Comparison of ENCODE assay signal across 8 cellular contexts in the genomic region with DNA sequence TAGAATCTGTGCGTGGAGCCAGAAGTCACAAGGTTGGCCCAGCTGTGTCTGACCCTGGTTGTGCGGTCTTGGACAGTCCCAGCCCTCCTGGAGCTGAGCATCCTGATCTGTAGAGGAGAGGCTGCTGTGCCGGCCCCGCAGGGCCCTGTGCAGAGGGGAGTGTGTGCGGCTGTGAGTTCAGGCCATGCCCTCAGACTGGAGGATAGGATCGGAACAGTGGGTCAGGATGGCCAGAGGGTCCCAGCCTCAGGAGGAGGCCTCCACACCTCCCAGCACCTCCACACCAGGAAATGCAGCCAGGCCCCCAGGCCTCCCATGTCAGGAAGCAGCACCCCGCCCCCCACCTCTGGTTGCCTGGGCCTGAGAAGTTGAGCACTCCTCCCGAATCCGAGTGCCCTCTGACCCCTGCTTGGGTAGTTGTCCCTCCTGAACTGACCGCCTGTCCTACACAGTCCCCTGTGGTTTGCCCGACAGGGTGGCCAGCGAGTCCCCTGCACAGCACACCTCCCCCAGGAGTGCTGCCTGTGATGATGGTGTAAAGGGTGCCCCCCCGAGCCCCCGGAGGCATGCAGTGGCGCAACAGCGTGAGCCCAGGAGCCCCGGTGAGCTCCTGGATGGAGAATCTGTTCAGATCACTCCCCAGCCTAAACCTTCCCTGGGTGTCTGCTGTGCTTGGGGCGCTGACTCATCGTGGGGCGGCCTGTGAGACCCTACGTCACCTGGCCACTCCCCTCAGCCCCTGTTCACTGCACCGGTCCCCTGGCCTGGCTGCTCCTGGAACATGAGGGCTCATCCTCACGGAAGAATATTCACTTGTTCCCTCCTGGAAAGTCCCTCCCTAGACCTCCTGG.
DNase-seq lines count a peak whose midpoint lies in the region; FAIRE-seq and TF ChIP-seq lines count a peak whose summit lies in the region.

No MANE protein-coding gene starts in this region.

- TF ChIP-seq POLR2A in GM12892 (IDR thresholded peaks at IDR 0.05; ENCODE audit: low read depth, low read length), result no peak

- TF ChIP-seq CTCF in endothelial cell (IDR thresholded peaks at IDR 0.05; ENCODE audit: unreplicated experiment) (no peak), osteoblast (IDR thresholded peaks at IDR 0.05; ENCODE audit: extremely low read depth, low read depth, low read length) (no peak)

- peak overlapping the region; percentile 19 for H3K4me2 ChIP-seq in osteoblast (ENCODE audit: insufficient read depth, low read length)

- DNase-seq in H7 (peak; percentile 83), T-helper 22 cell (ENCODE audit: low read depth) (peak; percentile 43), endothelial cell (ENCODE audit: low spot score) (no peak), osteoblast (ENCODE audit: insufficient read length, low spot score, missing footprints) (peak; percentile 92), NCI-H2107 (lab: John Stamatoyannopoulos, UW) (no peak), head of caudate nucleus (no peak), GM12892 (ENCODE audit: insufficient read length) (no peak)
- DNase-seq in activated CD4-positive, CD25-positive, alpha-beta regulatory T cell (lab: John Stamatoyannopoulos, UW), result no peak

- H3K36me3 ChIP-seq in H7 (replicated peaks; ENCODE audit: control insufficient read depth, insufficient read depth, low read length), result no peaks in the 10 kb centered on the region
- H3K36me3 ChIP-seq in osteoblast (ENCODE audit: insufficient read depth, low read length), result peaks cover 7% of the 10 kb centered on the region

- no peaks in the 10 kb centered on the region for H3K9me3 ChIP-seq in osteoblast (ENCODE audit: low read depth, low read length)

- peaks cover 4% of the 10 kb centered on the region for H3K36me3 Mint-ChIP-seq in endothelial cell (ENCODE audit: low read depth, unreplicated experiment)

- peaks cover 80% of the 10 kb centered on the region for H4K20me1 ChIP-seq in osteoblast (ENCODE audit: insufficient read depth, low read length)

- H2AFZ ChIP-seq in osteoblast (ENCODE audit: low read length), result no peak overlapping the region

- peaks cover 87% of the 10 kb centered on the region for H3K4me1 ChIP-seq in osteoblast (ENCODE audit: insufficient read depth, low read length)

- FAIRE-seq in GM12892 (lab: Jason Lieb, UNC), result no peak

- H3K4me3 ChIP-seq in H7 (ENCODE audit: insufficient read depth, low read depth, low read length) (no peak overlapping the region), osteoblast (ENCODE audit: insufficient read depth, low read length) (no peak overlapping the region)

- H3K27ac Mint-ChIP-seq in endothelial cell (ENCODE audit: unreplicated experiment), result peak overlapping the region; percentile 52

- H3K27me3 Mint-ChIP-seq in endothelial cell (ENCODE audit: unreplicated experiment), result peaks cover 16% of the 10 kb centered on the region

- H3K79me2 ChIP-seq in osteoblast (ENCODE audit: insufficient read depth, low read length), result peaks cover 93% of the 10 kb centered on the region

- no peak overlapping the region for H3K4me3 Mint-ChIP-seq in endothelial cell (ENCODE audit: unreplicated experiment)

- no peaks in the 10 kb centered on the region for H3K9me3 Mint-ChIP-seq in endothelial cell (ENCODE audit: unreplicated experiment)

- intact Hi-C loops in head of caudate nucleus (cut with DNase I), result loop anchor here (5.0 kb wide), 1 partner anchor 94 kb away; no protein-coding TSS in a partner anchor

- H3K27ac ChIP-seq in osteoblast (ENCODE audit: low read depth, low read length), result peak overlapping the region; percentile 74

- H3K27me3 ChIP-seq in H7 (ENCODE audit: control insufficient read depth, insufficient read depth, low read length) (no peaks in the 10 kb centered on the region), osteoblast (ENCODE audit: insufficient read depth, low read length) (no peaks in the 10 kb centered on the region)

- peaks cover 66% of the 10 kb centered on the region for H3K4me1 Mint-ChIP-seq in endothelial cell (ENCODE audit: unreplicated experiment)

Comparison
In these comparisons a context has a peak if more than half of its experiments do, and no peak if none do; other contexts are left out.
1. DNase-seq: peak in H7 (single experiment), T-helper 22 cell (single experiment) and osteoblast (single experiment); none in endothelial cell (single experiment), NCI-H2107 (single experiment), head of caudate nucleus (0 of 42), GM12892 (single experiment) and activated CD4-positive, CD25-positive, alpha-beta regulatory T cell (0 of 4).